ENCODE assay signal across 9 cellular contexts in the genomic region with DNA sequence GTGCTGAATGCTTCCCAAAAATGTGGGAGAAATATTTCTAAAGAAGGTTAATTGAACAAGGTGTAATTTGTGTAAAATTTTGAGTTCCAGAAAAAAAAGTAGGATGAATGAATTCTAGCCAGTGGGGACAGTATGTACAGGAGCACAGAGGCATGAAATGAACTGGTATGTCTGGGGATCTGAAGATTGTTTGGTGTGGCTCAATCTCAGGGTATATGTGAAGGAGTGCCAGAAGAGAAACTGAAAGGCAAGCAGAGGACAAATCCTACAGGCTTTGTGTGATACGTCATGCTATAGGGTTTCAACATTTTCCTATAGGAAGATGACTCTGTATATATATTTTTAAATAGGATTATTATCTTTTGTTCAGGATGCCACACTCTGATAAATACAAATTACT.
"Had no signal": no experiment of that assay in that cellular context is flagged by ENCODE, and none has a peak within 500 bp of the region (broad histone marks: within the 10 kb centered on the region; RNA-seq: fewer than 3 reads in every experiment).

No MANE protein-coding gene starts in this region.

- H3K36me3 ChIP-seq: HAP-1 had no signal

- DNase-seq: GM23248, GOT3, H7, H9, HCEC 1CT, HFFc6 had no signal

- H3K9me3 ChIP-seq: HAP-1 had no signal

- H3K9ac ChIP-seq: GM23248 had no signal

- ATAC-seq: GM23338, HCT116 had no signal

- H3K27ac ChIP-seq: GM23248 had no signal

- H3K27ac Mint-ChIP-seq: GM23338, H9, HFFc6 had no signal

- H2AFZ ChIP-seq: GM23248, GM23338 had no signal

- H3K9me3 Mint-ChIP-seq: GM23338, H9 had no signal

- H3K4me3 ChIP-seq: GM23248, GM23338, HAP-1 had no signal

- H3K4me3 Mint-ChIP-seq: GM23338, H9, HFFc6 had no signal

- H3K4me1 ChIP-seq: HAP-1 had no signal

- H3K4me2 ChIP-seq: GM23338 had no signal
